20 cellular contexts compared by ENCODE assay signal in the genomic region with DNA sequence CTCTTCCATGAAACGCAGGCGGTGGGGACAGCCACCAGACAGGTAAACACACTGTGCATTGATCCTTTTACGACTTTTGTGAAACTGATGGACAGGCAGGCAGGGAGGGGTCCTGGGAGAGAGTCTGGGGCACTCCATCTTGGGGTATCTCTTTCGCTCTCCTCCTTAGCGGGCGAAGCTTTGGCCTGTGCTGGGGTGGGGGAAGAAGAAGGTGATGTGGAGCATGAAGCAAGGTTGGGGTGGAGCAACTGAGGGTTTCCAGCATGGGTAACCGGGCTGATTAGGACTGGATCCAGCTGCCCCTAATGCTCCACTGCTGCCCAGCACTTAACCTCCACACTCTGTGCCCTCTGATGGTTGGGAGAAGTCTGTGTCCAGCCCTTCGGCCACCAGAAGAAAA. TPM values are rescaled to one million over a fixed set of nuclear protein-coding genes. Genes with fewer than 3 reads are reported as not detected.
DNase-seq lines count a peak whose midpoint lies in the region; ATAC-seq, FAIRE-seq and TF ChIP-seq lines count a peak whose summit lies in the region.
"Had no signal": no experiment of that assay in that cellular context is flagged by ENCODE, and none has a peak within 500 bp of the region (broad histone marks: within the 10 kb centered on the region; RNA-seq: fewer than 3 reads in every experiment).

No MANE protein-coding gene starts in this region.

- H3K36me3 ChIP-seq in right atrium auricular region (no peaks in the 10 kb centered on the region), kidney (ENCODE audit: control insufficient read depth in 1 of 2, insufficient read depth in 2 of 2, low read length in 2 of 2) (peaks cover 0 to 3% of the 10 kb centered on the region in 2 donors), esophagus muscularis mucosa (no peaks in the 10 kb centered on the region)
- H3K36me3 ChIP-seq: HAP-1 had no signal

- H3K9me3 Mint-ChIP-seq in activated T-helper 1 cell treated with anti-CD3 and anti-CD28 coated beads, Interleukin-12 subunit alpha, Interleukin-12 subunit beta, Interleukin-2, Interleukin-4 antibody, amounts not matched to agents 30 ng/mL and 10 ng/mL and 1 ng/mL, durations not matched to agents 14 hours and 24 hours and 36 hours, result no peaks in the 10 kb centered on the region
- H3K9me3 Mint-ChIP-seq: CD4-positive, alpha-beta T cell had no signal

- ATAC-seq in left ventricle myocardium superior (no peak), HG02798 (IDR thresholded peaks at IDR 0.05; ENCODE audit: poor library complexity, unreplicated experiment) (no peak), GM18907 (IDR thresholded peaks at IDR 0.05; ENCODE audit: unreplicated experiment) (no peak)

- no peak overlapping the region for H3K9ac ChIP-seq in kidney (ENCODE audit: low read length in 2 of 2)

- peak overlapping the region; percentile 42 for H3K27ac Mint-ChIP-seq in activated T-helper 1 cell treated with anti-CD3 and anti-CD28 coated beads, Interleukin-12 subunit alpha, Interleukin-12 subunit beta, Interleukin-2, Interleukin-4 antibody, amounts not matched to agents 30 ng/mL and 10 ng/mL and 1 ng/mL, durations not matched to agents 14 hours and 24 hours and 36 hours
- H3K27ac Mint-ChIP-seq: CD4-positive, alpha-beta T cell had no signal

- FAIRE-seq in kidney (lab: Jason Lieb, UNC), result no peak
- FAIRE-seq: A204.1, G401.6, GM12891, GM19239 had no signal

- peaks cover 9% of the 10 kb centered on the region for H3K27me3 Mint-ChIP-seq in activated T-helper 1 cell treated with anti-CD3 and anti-CD28 coated beads, Interleukin-12 subunit alpha, Interleukin-12 subunit beta, Interleukin-2, Interleukin-4 antibody, amounts not matched to agents 30 ng/mL and 10 ng/mL and 1 ng/mL, durations not matched to agents 14 hours and 24 hours and 36 hours (ENCODE audit: insufficient read depth)
- H3K27me3 Mint-ChIP-seq: CD4-positive, alpha-beta T cell had no signal

- no peak for TF ChIP-seq CTCF in right atrium auricular region (IDR thresholded peaks at IDR 0.05)
- TF ChIP-seq CTCF in kidney (IDR thresholded peaks at IDR 0.05; ENCODE audit: borderline replicate concordance, extremely low read depth, insufficient read depth), result no peak
- TF ChIP-seq CTCF in esophagus muscularis mucosa (IDR thresholded peaks at IDR 0.05), result no peak

- DNase-seq in left ventricle myocardium superior, result peak; percentile 11
- DNase-seq in right atrium auricular region (ENCODE audit: low spot score), result no peak
- DNase-seq in activated T-helper 1 cell treated with anti-CD3 and anti-CD28 coated beads, Interleukin-12 subunit alpha, Interleukin-12 subunit beta, Interleukin-2, Interleukin-4 antibody, amounts not matched to agents 30 ng/mL and 10 ng/mL and 1 ng/mL, durations not matched to agents 14 hours and 24 hours and 36 hours (ENCODE audit: low spot score), result no peak
- peak; percentile 58 for DNase-seq in kidney
- DNase-seq in esophagus muscularis mucosa (ENCODE audit: extremely low spot score), result no peak
- DNase-seq: C1 segment of cervical spinal cord; Calu3; CD4-positive, alpha-beta T cell; DMS 273 treated with DMSO at 0.1 percent for 48 hours; DMS79; EL; GOT3 had no signal

- H3K27me3 ChIP-seq in right atrium auricular region (no peaks in the 10 kb centered on the region), esophagus muscularis mucosa (peaks cover 0 to 34% (median 5%) of the 10 kb centered on the region in 4 donors)

- no peaks in the 10 kb centered on the region for H3K36me3 Mint-ChIP-seq in activated T-helper 1 cell treated with anti-CD3 and anti-CD28 coated beads, Interleukin-12 subunit alpha, Interleukin-12 subunit beta, Interleukin-2, Interleukin-4 antibody, amounts not matched to agents 30 ng/mL and 10 ng/mL and 1 ng/mL, durations not matched to agents 14 hours and 24 hours and 36 hours (ENCODE audit: low read depth)

- WGBS in esophagus muscularis mucosa, result 76% methylated on average over 8 of the region's 8 CpGs

- no peak for TF ChIP-seq EP300 in esophagus muscularis mucosa (IDR thresholded peaks at IDR 0.05)

- H3K9me3 ChIP-seq in right atrium auricular region (no peaks in the 10 kb centered on the region), kidney (ENCODE audit: control insufficient read depth in 1 of 2, low read length in 2 of 2) (no peaks in the 10 kb centered on the region), esophagus muscularis mucosa (no peaks in the 10 kb centered on the region)

- no peak overlapping the region for H3K4me3 ChIP-seq in right atrium auricular region
- no peak overlapping the region for H3K4me3 ChIP-seq in kidney (ENCODE audit: low read length in 2 of 2)
- no peak overlapping the region for H3K4me3 ChIP-seq in esophagus muscularis mucosa
- H3K4me3 ChIP-seq: HAP-1 had no signal

- intact Hi-C loops in left ventricle myocardium superior (cut with micrococcal nuclease) (no loop called here), kidney (cut with DNase I) (no loop called here), esophagus muscularis mucosa (cut with DNase I) (no loop called here)
- intact Hi-C loops in activated T-helper 1 cell treated with anti-CD3 and anti-CD28 coated beads, Interleukin-12 subunit alpha, Interleukin-12 subunit beta, Interleukin-2, Interleukin-4 antibody, amounts not matched to agents 30 ng/mL and 10 ng/mL and 1 ng/mL, durations not matched to agents 14 hours and 24 hours and 36 hours (cut with micrococcal nuclease), result loop anchor here (5.0 kb wide), 2 partner anchors 161 to 246 kb away; a partner anchor contains a TSS

- no peak overlapping the region for H3K4me3 Mint-ChIP-seq in activated T-helper 1 cell treated with anti-CD3 and anti-CD28 coated beads, Interleukin-12 subunit alpha, Interleukin-12 subunit beta, Interleukin-2, Interleukin-4 antibody, amounts not matched to agents 30 ng/mL and 10 ng/mL and 1 ng/mL, durations not matched to agents 14 hours and 24 hours and 36 hours
- H3K4me3 Mint-ChIP-seq: CD4-positive, alpha-beta T cell had no signal

- H3K27ac ChIP-seq in right atrium auricular region, result no peak overlapping the region
- H3K27ac ChIP-seq in kidney (ENCODE audit: low read depth in 2 of 2, low read length in 2 of 2), result no peak overlapping the region
- H3K27ac ChIP-seq in esophagus muscularis mucosa (replicated peaks in 1 of 4), result no peak overlapping the region
- H3K27ac ChIP-seq: HL-60 had no signal

- peaks cover 14% of the 10 kb centered on the region for H3K4me1 Mint-ChIP-seq in activated T-helper 1 cell treated with anti-CD3 and anti-CD28 coated beads, Interleukin-12 subunit alpha, Interleukin-12 subunit beta, Interleukin-2, Interleukin-4 antibody, amounts not matched to agents 30 ng/mL and 10 ng/mL and 1 ng/mL, durations not matched to agents 14 hours and 24 hours and 36 hours (ENCODE audit: low read depth)

- TF ChIP-seq POLR2A in esophagus muscularis mucosa (IDR thresholded peaks at IDR 0.05; ENCODE audit: low read depth), result no peak

- H3K4me1 ChIP-seq in right atrium auricular region, result no peaks in the 10 kb centered on the region
- no peaks in the 10 kb centered on the region for H3K4me1 ChIP-seq in kidney (ENCODE audit: control insufficient read depth in 1 of 2, insufficient read depth in 1 of 2, low read depth in 1 of 2, low read length in 2 of 2)
- peaks cover 3 to 7% (median 5%) of the 10 kb centered on the region in 4 donors for H3K4me1 ChIP-seq in esophagus muscularis mucosa

RNA-seq across cellular contexts. Expression of a gene that starts 25.6 kb away (rescaled TPM):
- total RNA-seq in left ventricle myocardium superior (3.6 TPM), right atrium auricular region (1 to 10 TPM; 3.4 to 5.0 TPM), kidney (42.6 TPM), esophagus muscularis mucosa (1 to 10 TPM; 2.5 to 10.0 (median 4.7) TPM)
- 5.0 and 6.6 TPM in 2 replicates for total RNA-seq in activated T-helper 1 cell treated with anti-CD3 and anti-CD28 coated beads, Interleukin-12 subunit alpha, Interleukin-12 subunit beta, Interleukin-2, Interleukin-4 antibody, amounts not matched to agents 30 ng/mL and 10 ng/mL and 1 ng/mL, durations not matched to agents 14 hours and 24 hours and 36 hours
- polyA plus RNA-seq in kidney (ENCODE audit: insufficient read depth, low read depth, low replicate concordance), result 53.3 TPM

Comparison
In these comparisons a context has a peak if more than half of its experiments do, and no peak if none do; other contexts are left out.
1. DNase-seq: peak in left ventricle myocardium superior (single experiment) and kidney (single experiment); none in right atrium auricular region (single experiment), activated T-helper 1 cell treated with anti-CD3 and anti-CD28 coated beads, Interleukin-12 subunit alpha, Interleukin-12 subunit beta, Interleukin-2, Interleukin-4 antibody, amounts not matched to agents 30 ng/mL and 10 ng/mL and 1 ng/mL, durations not matched to agents 14 hours and 24 hours and 36 hours (single experiment) and esophagus muscularis mucosa (single experiment).